Comparison of ENCODE assay signal across 26 cellular contexts in genomic region chr10:128571071-128571470, GRCh38.
DNase-seq lines count a peak whose midpoint lies in the region; ATAC-seq, FAIRE-seq and TF ChIP-seq lines count a peak whose summit lies in the region.
"Had no signal": no experiment of that assay in that cellular context is flagged by ENCODE, and none has a peak within 500 bp of the region (broad histone marks: within the 10 kb centered on the region; RNA-seq: fewer than 3 reads in every experiment).

No MANE protein-coding gene starts in this region.

- H4K20me1 ChIP-seq in H1 (replicated peaks in 1 of 2; ENCODE audit: control insufficient read depth in 1 of 2, insufficient read depth in 2 of 2, low read length in 2 of 2): no peaks in the 10 kb centered on the region
- H4K20me1 ChIP-seq: BLaER1 treated with 17β-estradiol and CSF1 and Interleukin-3, amounts not matched to agents 10 nM and 100 nM had no signal

- no peak overlapping the region for H4K8ac ChIP-seq in H1 (ENCODE audit: extremely low read depth, insufficient read depth, low read length)

- no peak overlapping the region for H3K4ac ChIP-seq in H1 (replicated peaks; ENCODE audit: insufficient read length, low read depth, low read length)

- H3K79me1 ChIP-seq in H1 (ENCODE audit: low read depth, low read length): no peaks in the 10 kb centered on the region

- H3K27ac ChIP-seq in right cardiac atrium (ENCODE audit: low read length) (no peak overlapping the region), H1 (ENCODE audit: low read depth, low read length) (no peak overlapping the region)
- H3K27ac ChIP-seq: 22Rv1; A549; BLaER1 treated with 17β-estradiol and CSF1 and Interleukin-3, amounts not matched to agents 10 nM and 100 nM; C4-2B had no signal

- H4K5ac ChIP-seq in H1 (ENCODE audit: insufficient read length, low read depth, low read length): no peak overlapping the region

- WGBS in right cardiac atrium: 95% methylated on average over 4 of the region's 4 CpGs
- WGBS in H1 (ENCODE audit: extremely low coverage in 1 of 2, insufficient coverage in 1 of 2, insufficient read length in 1 of 2, insufficient replicate concordance in 2 of 2, low coverage in 1 of 2, low lambda C conversion rate in 2 of 2, missing lambda C conversion rate in 1 of 2), 2 experiments: 93% methylated on average over 4 of the region's 4 CpGs; no CpG with 5 or more reads in 1 of the 2 experiments

- no peak overlapping the region for H2BK120ac ChIP-seq in H1 (replicated peaks; ENCODE audit: low read depth, low read length)

- no peak for TF ChIP-seq EP300 in H1 (IDR thresholded peaks at IDR 0.05; ENCODE audit: borderline replicate concordance in 1 of 2, low read depth in 2 of 2, low read length in 2 of 2)

- TF ChIP-seq POLR2A in H1 (IDR thresholded peaks at IDR 0.05; ENCODE audit: control extremely low read depth in 1 of 2, low read depth in 2 of 2, low read length in 2 of 2): no peak

- peaks cover 2% of the 10 kb centered on the region for H3K4me1 ChIP-seq in right cardiac atrium (ENCODE audit: control insufficient read depth, insufficient read depth, low read length)
- H3K4me1 ChIP-seq in H1 (replicated peaks in 1 of 4; ENCODE audit: control insufficient read depth in 3 of 4, insufficient read depth in 4 of 4, low read length in 3 of 4): peaks cover 0 to under 1% (median 0%) of the 10 kb centered on the region in 4 experiments; a peak in 1 of 7 replicates
- H3K4me1 ChIP-seq: A549, Caco-2 had no signal

- H3K4me3 ChIP-seq in right cardiac atrium (ENCODE audit: low read length): no peak overlapping the region
- H3K4me3 ChIP-seq in H1 (ENCODE audit: extremely low read depth in 1 of 4, insufficient read depth in 2 of 4, low read depth in 3 of 4, low read length in 4 of 4): no peak overlapping the region
- H3K4me3 ChIP-seq: A549; BLaER1 treated with 17β-estradiol and CSF1 and Interleukin-3, amounts not matched to agents 10 nM and 100 nM; GM12878 had no signal

- H2AK5ac ChIP-seq in H1 (ENCODE audit: low read depth, low read length): no peak overlapping the region

- TF ChIP-seq CTCF in H1 (IDR thresholded peaks at IDR 0.05; ENCODE audit: control extremely low read depth in 1 of 3, insufficient read depth in 1 of 3, low read depth in 1 of 3, low read length in 3 of 3): no peak
- TF ChIP-seq CTCF in nephron (IDR thresholded peaks at IDR 0.05; ENCODE audit: unreplicated experiment in 3 of 3): no peak

- H4K91ac ChIP-seq in H1 (replicated peaks; ENCODE audit: insufficient read length, low read length): no peak overlapping the region

- no peaks in the 10 kb centered on the region for H3K9me3 ChIP-seq in right cardiac atrium (ENCODE audit: control insufficient read depth, low read length)
- no peaks in the 10 kb centered on the region for H3K9me3 ChIP-seq in H1 (ENCODE audit: insufficient read depth in 2 of 2, low read depth in 1 of 2, low read length in 1 of 2)
- H3K9me3 ChIP-seq: A549; BLaER1 treated with 17β-estradiol and CSF1 and Interleukin-3, amounts not matched to agents 10 nM and 100 nM; Caco-2 had no signal

- no peak overlapping the region for H3K4me2 ChIP-seq in H1 (ENCODE audit: insufficient read depth in 1 of 2, low read depth in 2 of 2, low read length in 2 of 2)
- H3K4me2 ChIP-seq: A549; BLaER1 treated with 17β-estradiol and CSF1 and Interleukin-3, amounts not matched to agents 10 nM and 100 nM had no signal

- H3K9ac ChIP-seq in H1 (replicated peaks in 1 of 4; ENCODE audit: extremely low read depth in 1 of 4, low read depth in 3 of 4, low read length in 3 of 4): no peak overlapping the region
- H3K9ac ChIP-seq: BLaER1 treated with 17β-estradiol and CSF1 and Interleukin-3, amounts not matched to agents 10 nM and 100 nM had no signal

- DNase-seq in cardiac septum (ENCODE audit: low spot score) (peak; percentile 53), right cardiac atrium (no peak), H1 (ENCODE audit: low read depth in 1 of 2, low spot score in 2 of 2) (no peak), SW480 (ENCODE audit: low spot score) (no peak)
- DNase-seq in stimulated activated CD4-positive, alpha-beta T cell treated with anti-CD3 and anti-CD28 coated beads, Interleukin-12 subunit alpha, Interleukin-12 subunit beta, amount 100 ng/mL, for 4 hours: no peak
- DNase-seq: AML-193; Caco-2; Calu3; CD4-positive, alpha-beta T cell; CD8-positive, alpha-beta T cell; DMS153; DMS53; DMS79; DND-41; EL; GDM1 had no signal

- CTCF ChIA-PET in H1 (lab: Charles Lee; ENCODE audit: partially characterized antibody): interaction anchor here (0.9 to 4.0 kb wide), 13 partner anchors 13 to 175 kb away, joined by 3 to 18 read pairs (median 5); no protein-coding TSS in a partner anchor

- H3K18ac ChIP-seq in H1 (ENCODE audit: extremely low read depth, low read length): no peak overlapping the region

- ATAC-seq in right cardiac atrium: no peak
- ATAC-seq: CD8-positive, alpha-beta T cell; GM12878 had no signal

- no peak overlapping the region for H2AFZ ChIP-seq in H1 (ENCODE audit: low read length)

- H3K4me3 Mint-ChIP-seq in nephron: no peak overlapping the region
- H3K4me3 Mint-ChIP-seq: B cell; CD4-positive, alpha-beta T cell; CD8-positive, alpha-beta T cell had no signal

- intact Hi-C loops in cardiac septum (cut with DNase I) (no loop called here), right cardiac atrium (cut with DNase I) (no loop called here)

- H2BK12ac ChIP-seq in H1 (ENCODE audit: low read depth, low read length): peak overlapping the region; percentile 51; the same call in 1 of the 2 replicates

- no peak overlapping the region for H3K56ac ChIP-seq in H1 (replicated peaks; ENCODE audit: insufficient read length, low read depth, low read length)

- H3K14ac ChIP-seq in H1 (ENCODE audit: insufficient read length): no peak overlapping the region

- peak overlapping the region in 2 of 3 experiments; percentile 67 to 73 for H3K27ac Mint-ChIP-seq in nephron
- H3K27ac Mint-ChIP-seq: B cell; CD4-positive, alpha-beta T cell; CD8-positive, alpha-beta T cell had no signal

- H3K9me3 Mint-ChIP-seq in nephron: no peaks in the 10 kb centered on the region
- H3K9me3 Mint-ChIP-seq: CD4-positive, alpha-beta T cell; CD8-positive, alpha-beta T cell had no signal

- no peak overlapping the region for H2BK5ac ChIP-seq in H1 (ENCODE audit: low read depth, low read length)

- no peaks in the 10 kb centered on the region for H3K23me2 ChIP-seq in H1 (ENCODE audit: low read depth, low read length)

- H3K36me3 Mint-ChIP-seq in nephron (ENCODE audit: low read depth): no peaks in the 10 kb centered on the region
- H3K36me3 Mint-ChIP-seq: CD8-positive, alpha-beta T cell had no signal

- peaks cover 27% of the 10 kb centered on the region for H3K27me3 Mint-ChIP-seq in nephron (ENCODE audit: low read depth)
- H3K27me3 Mint-ChIP-seq: B cell; CD4-positive, alpha-beta T cell had no signal

- H3K27me3 ChIP-seq in right cardiac atrium (ENCODE audit: control insufficient read depth, insufficient read depth): no peaks in the 10 kb centered on the region
- H3K27me3 ChIP-seq in H1 (replicated peaks in 1 of 4; ENCODE audit: control insufficient read depth in 3 of 4, extremely low read depth in 1 of 4, insufficient read depth in 3 of 4, low read length in 3 of 4): no peaks in the 10 kb centered on the region; a peak in 1 of 7 replicates
- H3K27me3 ChIP-seq: BLaER1 treated with 17β-estradiol and CSF1 and Interleukin-3, amounts not matched to agents 10 nM and 100 nM had no signal

- no peak for FAIRE-seq in H1 (lab: Jason Lieb, UNC)
- FAIRE-seq: A549, D721Med, GM12878, GM12892, GM18507 had no signal

- POLR2A ChIA-PET in H1 (lab: Charles Lee; ENCODE audit: partially characterized antibody): no interaction called here

- H3K79me2 ChIP-seq in H1 (ENCODE audit: control insufficient read depth in 1 of 2, insufficient read depth in 2 of 2, low read length in 2 of 2): no peaks in the 10 kb centered on the region

- TF ChIP-seq RAD21 in H1 (IDR thresholded peaks at IDR 0.05 in 1 of 2, conservative IDR thresholded peaks at IDR 0.05 in 1 of 2; ENCODE audit: low read depth in 2 of 2, low read length in 2 of 2): no peak

- no peak overlapping the region for H2BK20ac ChIP-seq in H1 (ENCODE audit: low read length)

- H3K36me3 ChIP-seq in H1 (ENCODE audit: control insufficient read depth in 2 of 4, insufficient read depth in 4 of 4, low read length in 3 of 4): no peaks in the 10 kb centered on the region
- H3K36me3 ChIP-seq: BLaER1 treated with 17β-estradiol and CSF1 and Interleukin-3, amounts not matched to agents 10 nM and 100 nM had no signal

- peak overlapping the region; percentile 54; the same call in 1 of the 2 replicates for H2BK15ac ChIP-seq in H1 (ENCODE audit: low read length)

- peaks cover 68% of the 10 kb centered on the region for H3K4me1 Mint-ChIP-seq in nephron
- H3K4me1 Mint-ChIP-seq: B cell had no signal

- no peak overlapping the region for H3K23ac ChIP-seq in H1 (ENCODE audit: insufficient read length)

TF ChIP-seq in H1, 55 proteins besides CTCF, POLR2A, EP300 and RAD21 (continues in another document):
- no peak for TF ChIP-seq EGR1 (IDR thresholded peaks at IDR 0.05; ENCODE audit: borderline replicate concordance, low read depth, low read length)
- TF ChIP-seq CTBP2 (IDR thresholded peaks at IDR 0.05; ENCODE audit: borderline replicate concordance, insufficient read depth, insufficient read length, low read length): no peak
- TF ChIP-seq CEBPB (IDR thresholded peaks at IDR 0.05; ENCODE audit: low read depth, low read length): no peak
- no peak for TF ChIP-seq MAFK (IDR thresholded peaks at IDR 0.05; ENCODE audit: low read depth, low read length)
- TF ChIP-seq ZNF274 (IDR thresholded peaks at IDR 0.05; ENCODE audit: borderline replicate concordance, extremely low read depth, low read length): no peak
- TF ChIP-seq CBX5 (IDR thresholded peaks at IDR 0.05; ENCODE audit: low read depth, low read length): no peak
- TF ChIP-seq TAF1 (IDR thresholded peaks at IDR 0.05; ENCODE audit: low read depth, low read length): no peak
- no peak for TF ChIP-seq CHD2 (IDR thresholded peaks at IDR 0.05; ENCODE audit: low read length)
- TF ChIP-seq SIN3A (conservative IDR thresholded peaks at IDR 0.05 in 1 of 2, IDR thresholded peaks at IDR 0.05 in 1 of 2; ENCODE audit: low read depth in 1 of 2, low read length in 2 of 2): no peak
- TF ChIP-seq SP4 (IDR thresholded peaks at IDR 0.05; ENCODE audit: low read length): no peak
- TF ChIP-seq KDM1A (IDR thresholded peaks at IDR 0.05; ENCODE audit: borderline replicate concordance, low read length): no peak
- TF ChIP-seq CHD1 (IDR thresholded peaks at IDR 0.05; ENCODE audit: low read depth, low read length): no peak
- no peak for TF ChIP-seq SP2 (IDR thresholded peaks at IDR 0.05; ENCODE audit: low read length)
- TF ChIP-seq SRF (IDR thresholded peaks at IDR 0.05; ENCODE audit: low read depth, low read length): no peak
- no peak for TF ChIP-seq EZH2 (IDR thresholded peaks at IDR 0.05; ENCODE audit: low read depth, low read length, severe bottlenecking)
